Comparison of ENCODE assay signal across 19 cellular contexts in genomic region chr1:67931198-67931597, GRCh38.
A peak's percentile ranks its signal among the peaks of the same experiment; 100 is the strongest.
DNase-seq lines count a peak whose midpoint lies in the region; ATAC-seq, FAIRE-seq and TF ChIP-seq lines count a peak whose summit lies in the region.
"Had no signal": no experiment of that assay in that cellular context is flagged by ENCODE, and none has a peak within 500 bp of the region (broad histone marks: within the 10 kb centered on the region; RNA-seq: fewer than 3 reads in every experiment).

No MANE protein-coding gene starts in this region.

- TF ChIP-seq EP300 in HepG2 (IDR thresholded peaks at IDR 0.05; ENCODE audit: low read depth in 2 of 2, low read length in 2 of 2) (no peak), HepG2 (CRISPR knock-in tag; IDR thresholded peaks at IDR 0.05; ENCODE audit: borderline replicate concordance) (no peak)

- no peak overlapping the region for H4K8ac ChIP-seq in IMR-90 (ENCODE audit: low read depth in 2 of 2, low read length in 2 of 2)

- no peak overlapping the region for H3K18ac ChIP-seq in IMR-90 (ENCODE audit: low read depth, low read length)

- no peak overlapping the region for H2AK5ac ChIP-seq in IMR-90 (ENCODE audit: low read depth, low read length)

- dilution Hi-C loops in IMR-90 (cut with HindIII; ENCODE audit: low sequenced_read_pairs, unreplicated experiment): no loop called here

- POLR2A ChIA-PET in HepG2 (lab: Yijun Ruan, JAX) (no interaction called here), IMR-90 (lab: Charles Lee; ENCODE audit: unreplicated experiment) (interaction anchor here (0.7 kb wide), 1 partner anchor 19 kb away, joined by 10 read pairs; no protein-coding TSS in a partner anchor)

- TF ChIP-seq POLR2A in HepG2 (IDR thresholded peaks at IDR 0.05; ENCODE audit: insufficient read depth in 1 of 2, low read depth in 2 of 2, low read length in 2 of 2) (no peak), right lobe of liver (IDR thresholded peaks at IDR 0.05) (no peak), IMR-90 (IDR thresholded peaks at IDR 0.05; ENCODE audit: low read depth, low read length) (no peak)

- intact Hi-C loops in HepG2 (cut with micrococcal nuclease; ENCODE audit: unreplicated experiment): no loop called here
- intact Hi-C loops in right lobe of liver (cut with DNase I): no loop called here
- intact Hi-C loops in IMR-90 (cut with micrococcal nuclease): no loop called here
- intact Hi-C loops in pancreas (cut with DNase I): no loop called here

- BruUV-seq in HepG2 (replicated peaks; lab: Mats Ljungman, UMichigan): no TSS peak
- BruUV-seq in IMR-90 (replicated peaks; lab: Mats Ljungman, UMichigan): no TSS peak

- H4K20me1 ChIP-seq in HepG2 (ENCODE audit: insufficient read depth, low read length): no peaks in the 10 kb centered on the region
- no peaks in the 10 kb centered on the region for H4K20me1 ChIP-seq in IMR-90 (ENCODE audit: insufficient read depth, low read length)
- H4K20me1 ChIP-seq: BLaER1 treated with 17β-estradiol and CSF1 and Interleukin-3, amounts not matched to agents 10 nM and 100 nM had no signal

- H3K27ac ChIP-seq in HepG2 (ENCODE audit: extremely low read length, insufficient read depth, low read length) (no peak overlapping the region), right lobe of liver (no peak overlapping the region), IMR-90 (ENCODE audit: insufficient read depth, low read length) (no peak overlapping the region), pancreas (no peak overlapping the region)
- H3K27ac ChIP-seq: 22Rv1; BLaER1 treated with 17β-estradiol and CSF1 and Interleukin-3, amounts not matched to agents 10 nM and 100 nM; C4-2B had no signal

- H4K91ac ChIP-seq in IMR-90 (ENCODE audit: insufficient read depth, low read depth, low read length): no peak overlapping the region

- ATAC-seq in HepG2: no peak
- no peak for ATAC-seq in right lobe of liver
- ATAC-seq in IMR-90 (ENCODE audit: low read depth): no peak
- ATAC-seq in pancreas: no peak
- no peak for ATAC-seq in HG02884 (IDR thresholded peaks at IDR 0.05; ENCODE audit: unreplicated experiment)
- ATAC-seq in GM19023 (IDR thresholded peaks at IDR 0.05; ENCODE audit: unreplicated experiment): no peak
- ATAC-seq: CD8-positive, alpha-beta T cell had no signal

- TF ChIP-seq CTCF in HepG2 (CRISPR knock-in tag; IDR thresholded peaks at IDR 0.05) (no peak), right lobe of liver (IDR thresholded peaks at IDR 0.05) (no peak), IMR-90 (conservative IDR thresholded peaks at IDR 0.05; ENCODE audit: low read depth, low read length) (no peak), pancreas (IDR thresholded peaks at IDR 0.05) (no peak)

- H2BK120ac ChIP-seq in IMR-90 (ENCODE audit: low read depth, low read length): no peak overlapping the region

- no peaks in the 10 kb centered on the region for H3K79me2 ChIP-seq in HepG2 (ENCODE audit: insufficient read depth, low read length)

- FAIRE-seq in HepG2 (lab: Jason Lieb, UNC) (no peak), pancreas (lab: Jason Lieb, UNC) (peak; percentile 32)
- FAIRE-seq: D721Med, G401.6, GM12891 had no signal

- H2BK15ac ChIP-seq in IMR-90 (ENCODE audit: low read depth, low read length): no peak overlapping the region

- H3K79me1 ChIP-seq in IMR-90 (ENCODE audit: low read depth in 1 of 2, low read length in 2 of 2): no peaks in the 10 kb centered on the region

- H3K23ac ChIP-seq in IMR-90 (ENCODE audit: low read depth, low read length): no peak overlapping the region

- no peak overlapping the region for H3K56ac ChIP-seq in IMR-90 (ENCODE audit: extremely low read depth, insufficient read depth, low read length)

- H3K4me3 ChIP-seq in HepG2 (replicated peaks in 1 of 3; ENCODE audit: insufficient read depth in 1 of 3, low read depth in 2 of 3, low read length in 3 of 3) (no peak overlapping the region), right lobe of liver (no peak overlapping the region), IMR-90 (ENCODE audit: insufficient read depth, low read depth, low read length) (no peak overlapping the region), pancreas (no peak overlapping the region)
- H3K4me3 ChIP-seq: BLaER1 treated with 17β-estradiol and CSF1 and Interleukin-3, amounts not matched to agents 10 nM and 100 nM had no signal

- H3K14ac ChIP-seq in IMR-90 (replicated peaks; ENCODE audit: low read depth, low read length): no peak overlapping the region

- in situ Hi-C loops in HepG2 (cut with HindIII; ENCODE audit: extremely low pct_ligation_motif_present, low pct_unique_long_range_greater_than_20kb) (no loop called here), IMR-90 (cut with MboI; ENCODE audit: low sequenced_read_pairs) (no loop called here)

- no peak for TF ChIP-seq RAD21 in HepG2 (CRISPR knock-in tag; IDR thresholded peaks at IDR 0.05)
- TF ChIP-seq RAD21 in IMR-90 (IDR thresholded peaks at IDR 0.05; ENCODE audit: low read length): no peak

- CTCF ChIA-PET in HepG2 (lab: Yijun Ruan, JAX; ENCODE audit: low intra/inter-chr PET ratio, low total read pairs) (no interaction called here), IMR-90 (lab: Yijun Ruan, JAX) (no interaction called here)

- H3K4me2 ChIP-seq in HepG2 (ENCODE audit: low read depth, low read length) (no peak overlapping the region), IMR-90 (ENCODE audit: low read depth, low read length) (no peak overlapping the region)
- H3K4me2 ChIP-seq: BLaER1 treated with 17β-estradiol and CSF1 and Interleukin-3, amounts not matched to agents 10 nM and 100 nM had no signal

- no peak overlapping the region for H2BK20ac ChIP-seq in IMR-90 (ENCODE audit: low read depth, low read length)

- H3K27me3 ChIP-seq in HepG2 (ENCODE audit: control insufficient read depth in 1 of 2, insufficient read depth in 2 of 2, low read length in 2 of 2): no peaks in the 10 kb centered on the region
- H3K27me3 ChIP-seq in right lobe of liver: no peaks in the 10 kb centered on the region
- H3K27me3 ChIP-seq in IMR-90 (ENCODE audit: control insufficient read depth, insufficient read depth, low read length): no peaks in the 10 kb centered on the region
- no peaks in the 10 kb centered on the region for H3K27me3 ChIP-seq in pancreas
- H3K27me3 ChIP-seq: BLaER1 treated with 17β-estradiol and CSF1 and Interleukin-3, amounts not matched to agents 10 nM and 100 nM had no signal

- DNase-seq in HepG2 (ENCODE audit: low spot score) (no peak), right lobe of liver (no peak), IMR-90 (no peak), pancreas (no peak)
- DNase-seq: AML-193; Caco-2; Calu3; CD4-positive, alpha-beta T cell; CD8-positive, alpha-beta T cell; DMS79 treated with DMSO at 0.1 percent for 48 hours; GF-D8 had no signal

- no peaks in the 10 kb centered on the region for H3K36me3 ChIP-seq in HepG2 (replicated peaks in 1 of 2; ENCODE audit: control insufficient read depth in 1 of 2, insufficient read depth in 2 of 2, low read length in 2 of 2)
- H3K36me3 ChIP-seq in right lobe of liver: no peaks in the 10 kb centered on the region
- no peaks in the 10 kb centered on the region for H3K36me3 ChIP-seq in IMR-90 (ENCODE audit: control insufficient read depth, insufficient read depth, low read length)
- H3K36me3 ChIP-seq in pancreas: no peaks in the 10 kb centered on the region
- H3K36me3 ChIP-seq: BLaER1 treated with 17β-estradiol and CSF1 and Interleukin-3, amounts not matched to agents 10 nM and 100 nM had no signal

- H2AK9ac ChIP-seq in IMR-90 (replicated peaks; ENCODE audit: low read depth, low read length, poor library complexity): no peak overlapping the region

- H3K9me3 ChIP-seq in HepG2 (ENCODE audit: low read length) (no peaks in the 10 kb centered on the region), right lobe of liver (no peaks in the 10 kb centered on the region), IMR-90 (ENCODE audit: control insufficient read depth, insufficient read depth, low read length) (no peaks in the 10 kb centered on the region), pancreas (no peaks in the 10 kb centered on the region)
- H3K9me3 ChIP-seq: BLaER1 treated with 17β-estradiol and CSF1 and Interleukin-3, amounts not matched to agents 10 nM and 100 nM; Caco-2 had no signal

- no peak overlapping the region for H4K5ac ChIP-seq in IMR-90 (ENCODE audit: low read depth, low read length)

- H3K9ac ChIP-seq in HepG2 (ENCODE audit: insufficient read depth, low read depth, low read length) (no peak overlapping the region), IMR-90 (ENCODE audit: low read depth, low read length) (no peak overlapping the region)
- H3K9ac ChIP-seq: BLaER1 treated with 17β-estradiol and CSF1 and Interleukin-3, amounts not matched to agents 10 nM and 100 nM had no signal

- no peaks in the 10 kb centered on the region for H3K4me1 ChIP-seq in HepG2 (ENCODE audit: insufficient read depth, low read length)
- no peaks in the 10 kb centered on the region for H3K4me1 ChIP-seq in right lobe of liver
- H3K4me1 ChIP-seq in IMR-90 (ENCODE audit: control insufficient read depth, insufficient read depth, low read length): peaks cover 5% of the 10 kb centered on the region
- H3K4me1 ChIP-seq in pancreas: no peaks in the 10 kb centered on the region
- H3K4me1 ChIP-seq: BLaER1 treated with 17β-estradiol and CSF1 and Interleukin-3, amounts not matched to agents 10 nM and 100 nM; Caco-2 had no signal

- H2AFZ ChIP-seq in HepG2 (ENCODE audit: low read length) (no peak overlapping the region), IMR-90 (replicated peaks; ENCODE audit: low read length, poor library complexity) (no peak overlapping the region)

- H3K4ac ChIP-seq in IMR-90 (ENCODE audit: low read depth, low read length): no peak overlapping the region

- no peak overlapping the region for H2BK5ac ChIP-seq in IMR-90 (ENCODE audit: low read depth, low read length, poor library complexity, severe bottlenecking)

- peaks cover 2% of the 10 kb centered on the region; the same call in 1 of the 2 replicates for H3K9me1 ChIP-seq in IMR-90 (ENCODE audit: insufficient read depth, low read length)

- WGBS in HepG2 (ENCODE audit: low lambda C conversion rate): 4% methylated on average over 3 of the region's 3 CpGs
- WGBS in right lobe of liver (ENCODE audit: insufficient coverage, low coverage, low lambda C conversion rate, missing lambda C conversion rate): 68% methylated on average over 3 of the region's 3 CpGs
- WGBS in IMR-90 (ENCODE audit: extremely low coverage in 2 of 2, insufficient read length in 1 of 2), 2 experiments: no CpG with 5 or more reads among the region's 3 CpGs
- WGBS in pancreas, 2 donors: 63 to 65% methylated on average over 3 of the region's 3 CpGs

TF ChIP-seq in IMR-90, 13 proteins besides CTCF, POLR2A, EP300 and RAD21 (continues in another document):
- TF ChIP-seq RCOR1 (IDR thresholded peaks at IDR 0.05; ENCODE audit: insufficient replicate concordance, low read length) (no peak), RFX5 (IDR thresholded peaks at IDR 0.05; ENCODE audit: low read depth, low read length) (no peak), MXI1 (IDR thresholded peaks at IDR 0.05; ENCODE audit: borderline replicate concordance, low read depth, low read length) (no peak), SMC3 (IDR thresholded peaks at IDR 0.05; ENCODE audit: low read depth, low read length) (no peak)
